10 cellular contexts compared by ENCODE assay signal in genomic region chr2:129253461-129253812, GRCh38.
DNase-seq lines count a peak whose midpoint lies in the region; ATAC-seq and TF ChIP-seq lines count a peak whose summit lies in the region.
"Had no signal": no experiment of that assay in that cellular context is flagged by ENCODE, and none has a peak within 500 bp of the region (broad histone marks: within the 10 kb centered on the region; RNA-seq: fewer than 3 reads in every experiment).

No MANE protein-coding gene starts in this region.

- no peaks in the 10 kb centered on the region for H4K20me1 ChIP-seq in mammary epithelial cell (ENCODE audit: insufficient read depth, low read length)

- H3K27ac ChIP-seq in mammary epithelial cell (ENCODE audit: insufficient read depth, low read depth, low read length) = no peak overlapping the region
- no peak overlapping the region for H3K27ac ChIP-seq in transverse colon

- H3K27me3 ChIP-seq in mammary epithelial cell (ENCODE audit: insufficient read depth, low read length) = no peaks in the 10 kb centered on the region
- no peaks in the 10 kb centered on the region for H3K27me3 ChIP-seq in transverse colon

- CTCF ChIA-PET in mammary epithelial cell (lab: Charles Lee; ENCODE audit: low non-redundant PET) = no interaction called here

- peak; percentile 18 for ATAC-seq in mucosa of descending colon

- TF ChIP-seq POLR2A in transverse colon (IDR thresholded peaks at IDR 0.05) = no peak

- TF ChIP-seq CTCF in GM12873 (IDR thresholded peaks at IDR 0.05; ENCODE audit: insufficient read depth, low read depth, low read length, missing control alignments) (peak; percentile 41), mammary epithelial cell (conservative IDR thresholded peaks at IDR 0.05 in 1 of 2, IDR thresholded peaks at IDR 0.05 in 1 of 2; ENCODE audit: extremely low read depth in 1 of 2, insufficient read depth in 1 of 2, low read depth in 1 of 2, low read length in 2 of 2) (peak; percentile 13 to 49), mucosa of descending colon (IDR thresholded peaks at IDR 0.05) (no peak), transverse colon (IDR thresholded peaks at IDR 0.05) (no peak)

- TF ChIP-seq EP300 in transverse colon (IDR thresholded peaks at IDR 0.05; ENCODE audit: low read depth) = no peak

- H3K36me3 ChIP-seq in mammary epithelial cell (ENCODE audit: insufficient read depth, low read length) (no peaks in the 10 kb centered on the region), mucosa of descending colon (ENCODE audit: low read depth) (no peaks in the 10 kb centered on the region), transverse colon (no peaks in the 10 kb centered on the region)

- no peak overlapping the region for H3K4me3 ChIP-seq in mammary epithelial cell (replicated peaks in 1 of 3; ENCODE audit: insufficient read depth in 1 of 3, low read depth in 2 of 3, low read length in 3 of 3)
- no peak overlapping the region for H3K4me3 ChIP-seq in mucosa of descending colon
- H3K4me3 ChIP-seq in transverse colon = no peak overlapping the region

- no peaks in the 10 kb centered on the region for H3K79me2 ChIP-seq in mammary epithelial cell (ENCODE audit: insufficient read depth, low read length)

- H3K4me1 ChIP-seq in mammary epithelial cell (ENCODE audit: insufficient read depth, low read length) (peaks cover 4% of the 10 kb centered on the region), mucosa of descending colon (ENCODE audit: low read depth) (no peaks in the 10 kb centered on the region), transverse colon (no peaks in the 10 kb centered on the region)

- no peak overlapping the region for H2AFZ ChIP-seq in mammary epithelial cell (ENCODE audit: low read depth, low read length)

- no TSS peak for BruUV-seq in mammary epithelial cell (replicated peaks; lab: Mats Ljungman, UMichigan)

- 75% methylated on average over 5 of the region's 5 CpGs for WGBS in mammary epithelial cell (ENCODE audit: low coverage, missing lambda C conversion rate)
- 25 to 76% methylated on average over 1 to 5 of the region's 5 CpGs for WGBS in transverse colon (ENCODE audit: low coverage in 1 of 2), 2 donors

- H3K9me3 ChIP-seq in mammary epithelial cell (replicated peaks; ENCODE audit: insufficient read depth, low read length) (peaks cover under 1% of the 10 kb centered on the region), mucosa of descending colon (peaks cover under 1% of the 10 kb centered on the region), transverse colon (peaks cover 0 to 2% of the 10 kb centered on the region in 2 donors)

- H3K4me2 ChIP-seq in mammary epithelial cell (ENCODE audit: insufficient read depth, low read depth, low read length) = no peak overlapping the region

- intact Hi-C loops in mammary epithelial cell (cut with micrococcal nuclease) (loop anchor here (10.0 kb wide), 1 partner anchor 269 kb away; no protein-coding TSS in a partner anchor), mucosa of descending colon (cut with DNase I, micrococcal nuclease) (no loop called here), transverse colon (cut with DNase I; ENCODE audit: low total_unique reads) (no loop called here)

- dilution Hi-C loops in mammary epithelial cell (cut with HindIII; ENCODE audit: low sequenced_read_pairs) = no loop called here

- in situ Hi-C loops in mammary epithelial cell (cut with MboI; ENCODE audit: low sequenced_read_pairs in 2 of 2) = no loop called here
- in situ Hi-C loops in transverse colon (cut with MboI; ENCODE audit: low pct_ligation_motif_present in 1 of 4, low pct_unique_long_range_greater_than_20kb in 1 of 4, low sequenced_read_pairs in 3 of 4) = no loop called here

- no peak overlapping the region for H3K9ac ChIP-seq in mammary epithelial cell (ENCODE audit: insufficient read depth, low read length)

- peak; percentile 1 for DNase-seq in NCI-H1092 treated with DMSO at 0.1 percent for 48 hours (lab: John Stamatoyannopoulos, UW)
- no peak for DNase-seq in mammary epithelial cell
- peak in 1 of 3 donors; percentile 7 for DNase-seq in mucosa of descending colon
- no peak for DNase-seq in DMS153 treated with DMSO at 0.1 percent for 48 hours (lab: John Stamatoyannopoulos, UW; ENCODE audit: unreplicated experiment)
- DNase-seq in transverse colon = no peak
- DNase-seq in AG08396 (ENCODE audit: low spot score) = no peak
- DNase-seq in pons (ENCODE audit: low spot score) = no peak
- DNase-seq: GF-D8, HCEC 1CT had no signal

Comparison
In these comparisons a context has a peak if more than half of its experiments do, and no peak if none do; other contexts are left out.
1. CTCF ChIP-seq: peak in GM12873 (single experiment) and mammary epithelial cell (2 of 2); none in mucosa of descending colon (single experiment) and transverse colon (0 of 5).